11 cellular contexts compared by ENCODE assay signal in genomic region chr4:68249434-68249833, GRCh38. TPM values are rescaled to one million over a fixed set of nuclear protein-coding genes. Genes with fewer than 3 reads are reported as not detected.
DNase-seq lines count a peak whose midpoint lies in the region; ATAC-seq, FAIRE-seq and TF ChIP-seq lines count a peak whose summit lies in the region.
"Had no signal": no experiment of that assay in that cellular context is flagged by ENCODE, and none has a peak within 500 bp of the region (broad histone marks: within the 10 kb centered on the region; RNA-seq: fewer than 3 reads in every experiment).

No MANE protein-coding gene starts in this region.

- intact Hi-C loops in heart right ventricle (cut with DNase I), result no loop called here

- no peaks in the 10 kb centered on the region for H3K27me3 ChIP-seq in bronchial epithelial cell (ENCODE audit: control insufficient read depth, insufficient read depth, low read length)
- H3K27me3 ChIP-seq in heart right ventricle, result no peaks in the 10 kb centered on the region
- no peaks in the 10 kb centered on the region for H3K27me3 ChIP-seq in suprapubic skin
- H3K27me3 ChIP-seq: right lobe of liver had no signal

- TF ChIP-seq CTCF in bronchial epithelial cell (IDR thresholded peaks at IDR 0.05; ENCODE audit: insufficient read depth, low read length, severe bottlenecking) (no peak), heart right ventricle (IDR thresholded peaks at IDR 0.05) (no peak), suprapubic skin (IDR thresholded peaks at IDR 0.05) (no peak)

- no peak overlapping the region for H3K4me3 ChIP-seq in bronchial epithelial cell (ENCODE audit: low read depth, low read length)
- no peak overlapping the region for H3K4me3 ChIP-seq in heart right ventricle
- H3K4me3 ChIP-seq in suprapubic skin, result no peak overlapping the region
- H3K4me3 ChIP-seq: right lobe of liver had no signal

- DNase-seq in bronchial epithelial cell (ENCODE audit: low read depth), result peak; percentile 65
- no peak for DNase-seq in heart right ventricle
- no peak for DNase-seq in NCI-H1105 (lab: John Stamatoyannopoulos, UW)
- no peak for DNase-seq in suprapubic skin (ENCODE audit: low spot score in 2 of 2)
- DNase-seq in stimulated activated CD4-positive, alpha-beta T cell treated with anti-CD3 and anti-CD28 coated beads, Interleukin-15, amount 100 ng/mL, for 24 hours, result no peak
- DNase-seq: right lobe of liver had no signal

- H3K9me3 ChIP-seq in heart right ventricle (peaks cover 0 to 2% (median 0%) of the 10 kb centered on the region in 11 donors), suprapubic skin (no peaks in the 10 kb centered on the region)
- H3K9me3 ChIP-seq: right lobe of liver had no signal

- no peak for TF ChIP-seq POLR2A in suprapubic skin (IDR thresholded peaks at IDR 0.05)

- TF ChIP-seq EP300 in suprapubic skin (IDR thresholded peaks at IDR 0.05), result no peak

- H3K27ac ChIP-seq in heart right ventricle (no peak overlapping the region), suprapubic skin (no peak overlapping the region)
- H3K27ac ChIP-seq: right lobe of liver had no signal

- no peak for FAIRE-seq in bronchial epithelial cell (lab: Jason Lieb, UNC)
- FAIRE-seq: G401.6 had no signal

- no peaks in the 10 kb centered on the region for H3K4me1 ChIP-seq in heart right ventricle
- no peaks in the 10 kb centered on the region for H3K4me1 ChIP-seq in suprapubic skin
- H3K4me1 ChIP-seq: right lobe of liver had no signal

- peak; percentile 94 for ATAC-seq in GM18868 (IDR thresholded peaks at IDR 0.05; ENCODE audit: unreplicated experiment)
- peak; percentile 82 for ATAC-seq in GM21515 (IDR thresholded peaks at IDR 0.05; ENCODE audit: unreplicated experiment)
- ATAC-seq in HG03280 (IDR thresholded peaks at IDR 0.05; ENCODE audit: unreplicated experiment), result peak; percentile 63
- no peak for ATAC-seq in heart right ventricle
- ATAC-seq: right lobe of liver had no signal

- H3K36me3 ChIP-seq in bronchial epithelial cell (ENCODE audit: control insufficient read depth, insufficient read depth, low read length), result no peaks in the 10 kb centered on the region
- H3K36me3 ChIP-seq in heart right ventricle, result no peaks in the 10 kb centered on the region
- H3K36me3 ChIP-seq in suprapubic skin, result no peaks in the 10 kb centered on the region
- H3K36me3 ChIP-seq: right lobe of liver had no signal

RNA-seq across cellular contexts. Expression of gene TMPRSS11B, which starts 3.9 kb away (rescaled TPM):
- total RNA-seq in bronchial epithelial cell (0.79 and 2.3 TPM in 2 replicates), heart right ventricle (not detected), suprapubic skin (not detected)
- under 1 TPM in 1 of 2 donors, not detected in 1; 0.13 TPM for polyA plus RNA-seq in heart right ventricle
- total RNA-seq: right lobe of liver, subcutaneous adipose tissue had no signal

Comparison
In these comparisons a context has a peak if more than half of its experiments do, and no peak if none do; other contexts are left out.
1. ATAC-seq: peak in GM18868 (single experiment), GM21515 (single experiment) and HG03280 (single experiment); none in heart right ventricle (0 of 8).